ENCODE assay signal across 13 cellular contexts in genomic region chr7:151308791-151309190, GRCh38.
"Had no signal": no experiment of that assay in that cellular context is flagged by ENCODE, and none has a peak within 500 bp of the region (broad histone marks: within the 10 kb centered on the region; RNA-seq: fewer than 3 reads in every experiment).

No MANE protein-coding gene starts in this region.

- H3K27ac ChIP-seq: epithelial cell of prostate, esophagus muscularis mucosa, gastroesophageal sphincter, tibial artery, upper lobe of left lung, uterus had no signal

- H3K4me3 ChIP-seq: esophagus muscularis mucosa, gastroesophageal sphincter, tibial artery, upper lobe of left lung, uterus had no signal

- H3K36me3 ChIP-seq: esophagus muscularis mucosa, gastroesophageal sphincter, tibial artery, upper lobe of left lung, uterus had no signal

- H3K9me3 ChIP-seq: uterus had no signal

- H3K4me1 ChIP-seq: uterus had no signal

- DNase-seq: effector memory CD8-positive, alpha-beta T cell; kidney; left cardiac atrium; naive thymus-derived CD4-positive, alpha-beta T cell; nephron progenitor cell; right cardiac atrium; stimulated activated CD4-positive, alpha-beta T cell treated with anti-CD3 and anti-CD28 coated beads, Interleukin-4, amount 100 ng/mL, for 1 hour; tibial artery; uterus had no signal
